In genomic region chr9:17614246-17614645, GRCh38 we compare ENCODE assay signal across 26 cellular contexts. TPM values are rescaled to one million over a fixed set of nuclear protein-coding genes. Genes with fewer than 3 reads are reported as not detected.
"Had no signal": no experiment of that assay in that cellular context is flagged by ENCODE, and none has a peak within 500 bp of the region (broad histone marks: within the 10 kb centered on the region; RNA-seq: fewer than 3 reads in every experiment).

No MANE protein-coding gene starts in this region.

- H3K36me3 ChIP-seq: cardiac muscle cell, SJCRH30, WERI-Rb-1 had no signal

- H3K9me3 ChIP-seq: SJCRH30 had no signal

- ATAC-seq: activated CD8-positive, alpha-beta memory T cell treated with anti-CD3 and anti-CD28 coated beads, Interleukin-2, amount 10 ng/mL, durations not matched to agents 7 days and 5 days; activated naive CD8-positive, alpha-beta T cell treated with anti-CD3 and anti-CD28 coated beads, Interleukin-2, amount 50 U/mL, for 24 hours had no signal

- H3K4me3 ChIP-seq: cardiac muscle cell, SJCRH30, SK-N-MC had no signal

- DNase-seq: activated CD4-positive, alpha-beta memory T cell treated with anti-CD3 and anti-CD28 coated beads, Interleukin-2, amount 10 ng/mL, durations not matched to agents 7 days and 5 days; activated CD4-positive, alpha-beta T cell treated with anti-CD3 and anti-CD28 coated beads for 1 hour; activated CD4-positive, alpha-beta T cell treated with anti-CD3 and anti-CD28 coated beads for 48 hours; activated CD4-positive, CD25-positive, alpha-beta regulatory T cell; activated CD8-positive, alpha-beta memory T cell treated with anti-CD3 and anti-CD28 coated beads for 24 hours; activated CD8-positive, alpha-beta memory T cell treated with anti-CD3 and anti-CD28 coated beads, Interleukin-2, amount 10 ng/mL, durations not matched to agents 7 days and 5 days; activated CD8-positive, alpha-beta memory T cell treated with anti-CD3 and anti-CD28 coated beads, Interleukin-2, amount 50 U/mL, for 48 hours; activated effector memory CD4-positive, alpha-beta T cell treated with Interleukin-2 at 50 U/mL for 16 hours; activated naive CD4-positive, alpha-beta T cell treated with anti-CD3 and anti-CD28 coated beads, Interleukin-2, amount 10 ng/mL, durations not matched to agents 7 days and 5 days; activated naive CD8-positive, alpha-beta T cell treated with anti-CD3 and anti-CD28 coated beads, Interleukin-2, amount 50 U/mL, for 24 hours; activated T-cell treated with anti-CD3 and anti-CD28 coated beads, Interleukin-2, amount 50 U/mL, for 48 hours; Karpas-422; KBM-7; MM.1S; MV-4-11; NCI-H1092; NCI-H1436 treated with DMSO at 0.1 percent for 48 hours; NCI-H1694 treated with DMSO at 0.1 percent for 48 hours; NCI-H2171; Right ventricle myocardium superior; WERI-Rb-1 had no signal

- H3K27ac ChIP-seq: cardiac muscle cell, SJCRH30, SK-N-MC, WERI-Rb-1 had no signal

- H3K27me3 ChIP-seq: cardiac muscle cell, SJCRH30 had no signal

RNA-seq across cellular contexts. Expression of gene SH3GL2, which starts 35.4 kb away (rescaled TPM):
- total RNA-seq: activated CD4-positive, alpha-beta memory T cell treated with anti-CD3 and anti-CD28 coated beads, Interleukin-2, amount 10 ng/mL, durations not matched to agents 7 days and 5 days; activated CD8-positive, alpha-beta memory T cell treated with anti-CD3 and anti-CD28 coated beads, Interleukin-2, amount 10 ng/mL, durations not matched to agents 7 days and 5 days; Right ventricle myocardium superior; T-helper 1 cell treated with Interleukin-12 subunit alpha and Interleukin-12 subunit beta and Interleukin-4 antibody, amounts not matched to agents 30 ng/mL and 1 ng/mL, for 36 hours; T-helper 2 cell treated with Interferon-gamma antibody and Interleukin-4, amounts not matched to agents 100 ng/mL and 5 ng/mL, for 36 hours had no signal
- polyA plus RNA-seq: cardiac muscle cell had no signal
